In the genomic region with DNA sequence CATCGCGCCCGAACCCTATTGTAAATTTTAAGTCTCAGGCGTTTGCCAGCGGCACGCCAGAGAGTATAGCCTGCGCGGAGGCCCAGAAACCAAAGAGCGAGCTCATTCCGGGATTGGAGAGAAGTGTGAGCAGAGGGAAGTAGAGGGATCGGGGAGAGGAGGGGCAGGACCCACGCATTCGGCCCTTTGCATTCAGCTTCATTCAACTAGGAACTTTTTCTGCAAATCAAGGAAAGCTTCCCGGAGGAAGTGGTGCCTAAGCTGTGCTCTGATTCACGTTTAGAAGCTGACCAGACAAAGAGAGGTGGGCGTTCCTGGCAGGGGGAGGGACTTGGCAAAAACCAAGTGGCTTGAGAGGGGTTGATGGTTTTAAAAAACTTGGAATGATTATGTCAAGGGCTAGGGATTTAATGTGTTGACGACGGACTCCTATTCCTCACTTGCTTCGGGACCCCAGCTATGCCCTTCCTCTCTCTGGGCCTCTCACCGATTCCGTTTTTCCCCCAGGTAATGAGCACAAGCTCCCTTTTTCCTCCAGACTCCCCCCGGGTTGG, we compare ENCODE assay signal across 8 cellular contexts. TPM values are rescaled to one million over a fixed set of nuclear protein-coding genes. Genes with fewer than 3 reads are reported as not detected.
DNase-seq lines count a peak whose midpoint lies in the region; ATAC-seq, FAIRE-seq and TF ChIP-seq lines count a peak whose summit lies in the region.

No MANE protein-coding gene starts in this region.

- H3K4me3 Mint-ChIP-seq in natural killer cell treated with Interleukin-12 subunit alpha and Interleukin-12 subunit beta and Interleukin-15 and Interleukin-18, amount 100 ng/mL, for 72 hours, result peak overlapping the region; percentile 94

- no peak for TF ChIP-seq CTCF in fibroblast of pulmonary artery (IDR thresholded peaks at IDR 0.05; ENCODE audit: low read length, missing control alignments)

- no peaks in the 10 kb centered on the region for H3K9me3 Mint-ChIP-seq in natural killer cell treated with Interleukin-12 subunit alpha and Interleukin-12 subunit beta and Interleukin-15 and Interleukin-18, amount 100 ng/mL, for 72 hours

- peaks cover 41 to 42% of the 10 kb centered on the region in 2 donors for H3K4me1 Mint-ChIP-seq in natural killer cell treated with Interleukin-12 subunit alpha and Interleukin-12 subunit beta and Interleukin-15 and Interleukin-18, amount 100 ng/mL, for 72 hours (ENCODE audit: low read depth in 2 of 2)

- no peaks in the 10 kb centered on the region for H3K27me3 Mint-ChIP-seq in natural killer cell treated with Interleukin-12 subunit alpha and Interleukin-12 subunit beta and Interleukin-15 and Interleukin-18, amount 100 ng/mL, for 72 hours

- H3K4me3 ChIP-seq in fibroblast of pulmonary artery (replicated peaks; ENCODE audit: low read depth, low read length), result peak overlapping the region; percentile 56

- H3K36me3 Mint-ChIP-seq in natural killer cell treated with Interleukin-12 subunit alpha and Interleukin-12 subunit beta and Interleukin-15 and Interleukin-18, amount 100 ng/mL, for 72 hours, result no peaks in the 10 kb centered on the region

- ATAC-seq in HG02970 (IDR thresholded peaks at IDR 0.05; ENCODE audit: low FRiP score, unreplicated experiment), result peak; percentile 21
- ATAC-seq in natural killer cell treated with Interleukin-12 subunit alpha and Interleukin-12 subunit beta and Interleukin-15 and Interleukin-18, amount 100 ng/mL, for 72 hours, result peak; percentile 32 to 52

- DNase-seq in stimulated activated CD4-positive, alpha-beta T cell treated with anti-CD3 and anti-CD28 coated beads, Interleukin-4, amount 100 ng/mL, for 24 hours, result peak; percentile 75
- DNase-seq in stimulated activated CD4-positive, alpha-beta T cell treated with anti-CD3 and anti-CD28 coated beads, Interleukin-15, amount 100 ng/mL, for 24 hours, result no peak
- DNase-seq in NCI-H2196 (lab: John Stamatoyannopoulos, UW; ENCODE audit: unreplicated experiment) (peak; percentile 87), fibroblast of pulmonary artery (ENCODE audit: low read depth) (peak; percentile 97), GM19239 (ENCODE audit: insufficient read length, low spot score) (no peak)
- DNase-seq in activated CD4-positive, CD25-positive, alpha-beta regulatory T cell treated with anti-CD3 and anti-CD28 coated beads, Interleukin-2, amount 50 U/mL, for 72 hours, result peak; percentile 45
- peak; percentile 84 for DNase-seq in natural killer cell treated with Interleukin-12 subunit alpha and Interleukin-12 subunit beta and Interleukin-15 and Interleukin-18, amount 100 ng/mL, for 72 hours (ENCODE audit: low spot score)

- peak overlapping the region; percentile 97 to 98 for H3K27ac Mint-ChIP-seq in natural killer cell treated with Interleukin-12 subunit alpha and Interleukin-12 subunit beta and Interleukin-15 and Interleukin-18, amount 100 ng/mL, for 72 hours

- FAIRE-seq in GM19239 (lab: Jason Lieb, UNC), result no peak

RNA-seq across cellular contexts. Expression of a gene that starts 0.9 kb away (rescaled TPM):
- total RNA-seq in natural killer cell treated with Interleukin-12 subunit alpha and Interleukin-12 subunit beta and Interleukin-15 and Interleukin-18, amount 100 ng/mL, for 72 hours, result 100 to 1,000 TPM; 268 to 457 TPM

RNA-seq across cellular contexts. Expression of a gene that starts 10.5 kb away (rescaled TPM):
- total RNA-seq in natural killer cell treated with Interleukin-12 subunit alpha and Interleukin-12 subunit beta and Interleukin-15 and Interleukin-18, amount 100 ng/mL, for 72 hours, result 10 to 100 TPM; 45.9 to 98.0 TPM

RNA-seq across cellular contexts. Expression of a gene that starts 10.6 kb away (rescaled TPM):
- 100 to 1,000 TPM; 167 to 185 TPM for total RNA-seq in natural killer cell treated with Interleukin-12 subunit alpha and Interleukin-12 subunit beta and Interleukin-15 and Interleukin-18, amount 100 ng/mL, for 72 hours

RNA-seq across cellular contexts. Expression of a gene that starts 13.2 kb away (rescaled TPM):
- 10 to 100 TPM in 1 of 2 donors, 1 to 10 TPM in 1; 5.7 to 18.5 TPM for total RNA-seq in natural killer cell treated with Interleukin-12 subunit alpha and Interleukin-12 subunit beta and Interleukin-15 and Interleukin-18, amount 100 ng/mL, for 72 hours

RNA-seq across cellular contexts. Expression of a gene that starts 14.7 kb away (rescaled TPM):
- total RNA-seq in natural killer cell treated with Interleukin-12 subunit alpha and Interleukin-12 subunit beta and Interleukin-15 and Interleukin-18, amount 100 ng/mL, for 72 hours, result 1 to 10 TPM in 1 of 2 donors, under 1 TPM in 1; 0.52 to 2.7 TPM

Comparison
In these comparisons a context has a peak if more than half of its experiments do, and no peak if none do; other contexts are left out.
1. DNase-seq: peak in stimulated activated CD4-positive, alpha-beta T cell treated with anti-CD3 and anti-CD28 coated beads, Interleukin-4, amount 100 ng/mL, for 24 hours (single experiment), NCI-H2196 (single experiment), activated CD4-positive, CD25-positive, alpha-beta regulatory T cell treated with anti-CD3 and anti-CD28 coated beads, Interleukin-2, amount 50 U/mL, for 72 hours (single experiment), fibroblast of pulmonary artery (single experiment) and natural killer cell treated with Interleukin-12 subunit alpha and Interleukin-12 subunit beta and Interleukin-15 and Interleukin-18, amount 100 ng/mL, for 72 hours (single experiment); none in stimulated activated CD4-positive, alpha-beta T cell treated with anti-CD3 and anti-CD28 coated beads, Interleukin-15, amount 100 ng/mL, for 24 hours (single experiment) and GM19239 (single experiment).